2 cellular contexts compared by ENCODE assay signal in genomic region chr3:15860014-15860934, GRCh38.
TF ChIP-seq lines count a peak whose summit lies in the region.

No MANE protein-coding gene starts in this region.

TF ChIP-seq in HEK293, 187 proteins besides CTCF, POLR2A, EP300 and RAD21 (continued from another document and continues in another):
- TF ChIP-seq GLIS2 (tag by site-specific recombination; IDR thresholded peaks at IDR 0.05) = peak; percentile 89
- no peak for TF ChIP-seq ZNF514 (tag by site-specific recombination; IDR thresholded peaks at IDR 0.05)
- no peak for TF ChIP-seq ZNF350 (tag by site-specific recombination; IDR thresholded peaks at IDR 0.05)
- TF ChIP-seq ZNF626 (tag by site-specific recombination; IDR thresholded peaks at IDR 0.05) = no peak
- no peak for TF ChIP-seq ZNF146 (tag by site-specific recombination; IDR thresholded peaks at IDR 0.05)
- TF ChIP-seq PRDM10 (tag by site-specific recombination; IDR thresholded peaks at IDR 0.05) = peak; percentile 96
- no peak for TF ChIP-seq ZNF513 (tag by site-specific recombination; IDR thresholded peaks at IDR 0.05)
- TF ChIP-seq PRDM1 (tag by site-specific recombination; IDR thresholded peaks at IDR 0.05) = peak; percentile 40; the same call in 1 of the 2 replicates
- peak; percentile 98 for TF ChIP-seq KLF16 (tag by site-specific recombination; IDR thresholded peaks at IDR 0.05)
- no peak for TF ChIP-seq HOXC10 (CRISPR knock-in tag; IDR thresholded peaks at IDR 0.05)
- TF ChIP-seq TRIM28 (IDR thresholded peaks at IDR 0.05; ENCODE audit: borderline replicate concordance, low read length) = no peak
- no peak for TF ChIP-seq TSHZ1 (tag by site-specific recombination; IDR thresholded peaks at IDR 0.05; ENCODE audit: borderline replicate concordance)
- no peak for TF ChIP-seq ZNF292 (tag by site-specific recombination; IDR thresholded peaks at IDR 0.05; ENCODE audit: borderline replicate concordance, low read depth)
- peak; percentile 90 for TF ChIP-seq ZNF785 (tag by site-specific recombination; IDR thresholded peaks at IDR 0.05)
- TF ChIP-seq REPIN1 (tag by site-specific recombination; IDR thresholded peaks at IDR 0.05; ENCODE audit: low read depth) = no peak
- no peak for TF ChIP-seq ZNF704 (tag by site-specific recombination; IDR thresholded peaks at IDR 0.05)

TF ChIP-seq in HepG2, 621 proteins besides CTCF, POLR2A, EP300 and RAD21 (continued from another document and continues in another):
- TF ChIP-seq ZNF687 (CRISPR knock-in tag; IDR thresholded peaks at IDR 0.05) (peak; percentile 93), ZNF430 (CRISPR knock-in tag; IDR thresholded peaks at IDR 0.05) (0 out of 2 replicates have a peak, but pooled peaks have one; percentile 4), CHD2 (IDR thresholded peaks at IDR 0.05; ENCODE audit: low read depth, low read length) (no peak), GABPB1 (CRISPR knock-in tag; IDR thresholded peaks at IDR 0.05) (peak; percentile 80), ZNF30 (CRISPR knock-in tag; IDR thresholded peaks at IDR 0.05) (no peak), ZNF335 (CRISPR knock-in tag; IDR thresholded peaks at IDR 0.05) (no peak), ELK4 (CRISPR knock-in tag; IDR thresholded peaks at IDR 0.05; ENCODE audit: borderline replicate concordance) (no peak), ZNF816 (CRISPR knock-in tag; IDR thresholded peaks at IDR 0.05; ENCODE audit: borderline replicate concordance) (no peak), POGK (CRISPR knock-in tag; conservative IDR thresholded peaks at IDR 0.05) (no peak), PBX3 (CRISPR knock-in tag; IDR thresholded peaks at IDR 0.05; ENCODE audit: borderline replicate concordance) (no peak), ZNF10 (CRISPR knock-in tag; IDR thresholded peaks at IDR 0.05; ENCODE audit: borderline replicate concordance, low read depth) (no peak), MEIS1 (CRISPR knock-in tag; IDR thresholded peaks at IDR 0.05; ENCODE audit: borderline replicate concordance) (0 out of 2 replicates have a peak, but pooled peaks have one; percentile 33), ZMAT3 (CRISPR knock-in tag; conservative IDR thresholded peaks at IDR 0.05) (no peak; the same call in 1 of the 2 replicates), ZBTB4 (CRISPR knock-in tag; IDR thresholded peaks at IDR 0.05; ENCODE audit: borderline replicate concordance) (no peak), HNF4A (CRISPR knock-in tag; IDR thresholded peaks at IDR 0.05) (no peak), ZNF329 (CRISPR knock-in tag; IDR thresholded peaks at IDR 0.05; ENCODE audit: low read depth) (no peak), ZNF776 (CRISPR knock-in tag; IDR thresholded peaks at IDR 0.05) (0 out of 2 replicates have a peak, but pooled peaks have one; percentile 2), JARID2 (CRISPR knock-in tag; IDR thresholded peaks at IDR 0.05; ENCODE audit: insufficient replicate concordance) (no peak), NR1H2 (CRISPR knock-in tag; IDR thresholded peaks at IDR 0.05; ENCODE audit: borderline replicate concordance, low read depth) (0 out of 2 replicates have a peak, but pooled peaks have one; percentile 35), ZFP82 (CRISPR knock-in tag; IDR thresholded peaks at IDR 0.05; ENCODE audit: borderline replicate concordance) (no peak), ZNF318 (CRISPR knock-in tag; IDR thresholded peaks at IDR 0.05) (peak; percentile 69; the same call in 1 of the 2 replicates), ZNF598 (CRISPR knock-in tag; IDR thresholded peaks at IDR 0.05; ENCODE audit: borderline replicate concordance) (peak; percentile 50; the same call in 1 of the 2 replicates), CHD4 (IDR thresholded peaks at IDR 0.05; ENCODE audit: borderline replicate concordance, low read length) (no peak), NFIB (CRISPR knock-in tag; IDR thresholded peaks at IDR 0.05; ENCODE audit: borderline replicate concordance) (no peak), KLF16 (CRISPR knock-in tag; IDR thresholded peaks at IDR 0.05) (0 out of 4 replicates have a peak, but pooled peaks of 1 of the 2 experiments have one; percentile 19), ZNF235 (CRISPR knock-in tag; IDR thresholded peaks at IDR 0.05; ENCODE audit: borderline replicate concordance) (0 out of 2 replicates have a peak, but pooled peaks have one; percentile 44), SP4 (CRISPR knock-in tag; IDR thresholded peaks at IDR 0.05) (no peak), ZNF205 (CRISPR knock-in tag; IDR thresholded peaks at IDR 0.05) (peak; percentile 99), SP2 (CRISPR knock-in tag; IDR thresholded peaks at IDR 0.05) (no peak), CCDC6 (CRISPR knock-in tag; IDR thresholded peaks at IDR 0.05) (0 out of 2 replicates have a peak, but pooled peaks have one; percentile 19)
